20 cellular contexts compared by ENCODE assay signal in the genomic region with DNA sequence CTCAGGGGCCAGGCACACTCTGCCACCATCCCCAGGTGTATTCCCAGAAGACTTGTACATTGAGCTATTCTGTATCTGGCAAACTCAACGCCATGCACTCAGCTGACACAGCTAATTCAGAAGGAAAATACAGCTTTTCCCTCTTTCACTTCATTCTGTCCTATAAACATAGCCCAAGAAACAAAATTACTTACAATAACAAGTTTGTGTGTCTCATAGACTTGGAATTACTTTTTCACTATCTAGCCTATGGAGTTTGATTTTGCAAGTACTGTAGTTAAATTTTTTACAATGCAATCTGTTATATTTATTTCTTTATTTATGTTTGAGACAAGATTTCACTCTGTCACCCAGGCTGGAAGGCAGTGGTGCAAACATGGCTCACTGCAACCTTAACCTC.
DNase-seq lines count a peak whose midpoint lies in the region; ATAC-seq and TF ChIP-seq lines count a peak whose summit lies in the region.
"Had no signal": no experiment of that assay in that cellular context is flagged by ENCODE, and none has a peak within 500 bp of the region (broad histone marks: within the 10 kb centered on the region; RNA-seq: fewer than 3 reads in every experiment).

No MANE protein-coding gene starts in this region.

- H3K4me3 ChIP-seq in ACC112 (ENCODE audit: low read depth, low read length): no peak overlapping the region
- H3K4me3 ChIP-seq in endodermal cell (ENCODE audit: low read length): no peak overlapping the region
- H3K4me3 ChIP-seq in osteoblast (ENCODE audit: insufficient read depth, low read length): no peak overlapping the region
- H3K4me3 ChIP-seq: BLaER1 treated with 17β-estradiol and CSF1 and Interleukin-3, amounts not matched to agents 10 nM and 100 nM; SK-N-MC had no signal

- no peak overlapping the region for H3K4me2 ChIP-seq in osteoblast (ENCODE audit: insufficient read depth, low read length)
- H3K4me2 ChIP-seq: KMS-11 had no signal

- ATAC-seq in HG03039 (IDR thresholded peaks at IDR 0.05; ENCODE audit: unreplicated experiment) (no peak), GM21526 (IDR thresholded peaks at IDR 0.05; ENCODE audit: low FRiP score, unreplicated experiment) (no peak)
- ATAC-seq: CD8-positive, alpha-beta T cell had no signal

- H3K27ac ChIP-seq in ACC112 (ENCODE audit: low read depth, low read length) (no peak overlapping the region), endodermal cell (ENCODE audit: low read depth, low read length) (no peak overlapping the region), osteoblast (ENCODE audit: low read depth, low read length) (no peak overlapping the region)
- H3K27ac ChIP-seq: BLaER1 treated with 17β-estradiol and CSF1 and Interleukin-3, amounts not matched to agents 10 nM and 100 nM; KMS-11; SK-N-MC had no signal

- no peaks in the 10 kb centered on the region for H3K36me3 Mint-ChIP-seq in HFFc6 (ENCODE audit: low read depth)
- no peaks in the 10 kb centered on the region for H3K36me3 Mint-ChIP-seq in endodermal cell (ENCODE audit: low read depth)
- H3K36me3 Mint-ChIP-seq: CD8-positive, alpha-beta T cell had no signal

- H3K27me3 Mint-ChIP-seq in HFFc6 (ENCODE audit: insufficient read depth) (no peaks in the 10 kb centered on the region; the same call in 1 of the 2 replicates), endodermal cell (ENCODE audit: insufficient read depth) (no peaks in the 10 kb centered on the region)

- H3K27ac Mint-ChIP-seq in HFFc6: peak overlapping the region; percentile 71
- H3K27ac Mint-ChIP-seq in endodermal cell: peak overlapping the region; percentile 61
- H3K27ac Mint-ChIP-seq: CD8-positive, alpha-beta T cell had no signal

- no peaks in the 10 kb centered on the region for H4K20me1 ChIP-seq in osteoblast (ENCODE audit: insufficient read depth, low read length)
- H4K20me1 ChIP-seq: BLaER1 treated with 17β-estradiol and CSF1 and Interleukin-3, amounts not matched to agents 10 nM and 100 nM had no signal

- no peaks in the 10 kb centered on the region for H3K9me3 Mint-ChIP-seq in HFFc6
- H3K9me3 Mint-ChIP-seq in endodermal cell: no peaks in the 10 kb centered on the region
- H3K9me3 Mint-ChIP-seq: CD8-positive, alpha-beta T cell had no signal

- no peaks in the 10 kb centered on the region for H3K9me3 ChIP-seq in endodermal cell (ENCODE audit: control insufficient read depth, low read length)
- H3K9me3 ChIP-seq in osteoblast (ENCODE audit: low read depth, low read length): no peaks in the 10 kb centered on the region

- 79 to 83% methylated on average over 1 of the region's 1 CpG for WGBS in endodermal cell (ENCODE audit: insufficient coverage in 1 of 2, insufficient read length in 1 of 2), 2 experiments

- DNase-seq in HFFc6: peak; percentile 31
- no peak for DNase-seq in endodermal cell
- peak; percentile 85 for DNase-seq in osteoblast (ENCODE audit: insufficient read length, low spot score, missing footprints)
- no peak for DNase-seq in inferior parietal cortex (ENCODE audit: extremely low spot score)
- DNase-seq: CD8-positive, alpha-beta T cell; DMS53; HCEC 1CT; MV-4-11; NCI-H187; NCI-H2107; NCI-H510A treated with DMSO at 0.1 percent for 48 hours; NCI-H774; OCI-M1; Right ventricle myocardium superior had no signal

- peaks cover 3% of the 10 kb centered on the region for H3K4me1 ChIP-seq in ACC112 (ENCODE audit: control insufficient read depth, insufficient read depth, low read length, unreplicated experiment)
- no peaks in the 10 kb centered on the region for H3K4me1 ChIP-seq in endodermal cell (ENCODE audit: control insufficient read depth, insufficient read depth, low read length)
- peaks cover 18% of the 10 kb centered on the region for H3K4me1 ChIP-seq in osteoblast (ENCODE audit: insufficient read depth, low read length)

- H3K4me1 Mint-ChIP-seq in HFFc6 (ENCODE audit: low read depth) (peaks cover 35% of the 10 kb centered on the region), endodermal cell (peaks cover 8% of the 10 kb centered on the region)

- no peak overlapping the region for H3K9ac ChIP-seq in endodermal cell (ENCODE audit: extremely low read depth, low read length, poor library complexity, severe bottlenecking)
- H3K9ac ChIP-seq: BLaER1 treated with 17β-estradiol and CSF1 and Interleukin-3, amounts not matched to agents 10 nM and 100 nM; KMS-11 had no signal

- H3K79me2 ChIP-seq in ACC112 (ENCODE audit: control insufficient read depth, insufficient read depth, low read length, unreplicated experiment): no peaks in the 10 kb centered on the region
- no peaks in the 10 kb centered on the region for H3K79me2 ChIP-seq in osteoblast (ENCODE audit: insufficient read depth, low read length)

- peak overlapping the region; percentile 14 for H2AFZ ChIP-seq in ACC112 (ENCODE audit: low read length, unreplicated experiment)
- no peak overlapping the region for H2AFZ ChIP-seq in osteoblast (ENCODE audit: low read length)

- H3K27me3 ChIP-seq in ACC112 (ENCODE audit: insufficient read depth, low read length): no peaks in the 10 kb centered on the region
- no peaks in the 10 kb centered on the region for H3K27me3 ChIP-seq in endodermal cell (ENCODE audit: control insufficient read depth, insufficient read depth, low read length, poor library complexity, severe bottlenecking)
- no peaks in the 10 kb centered on the region for H3K27me3 ChIP-seq in osteoblast (ENCODE audit: insufficient read depth, low read length)
- H3K27me3 ChIP-seq: BLaER1 treated with 17β-estradiol and CSF1 and Interleukin-3, amounts not matched to agents 10 nM and 100 nM had no signal

- TF ChIP-seq CTCF in HFFc6 (IDR thresholded peaks at IDR 0.05) (no peak), endodermal cell (conservative IDR thresholded peaks at IDR 0.05) (no peak), osteoblast (IDR thresholded peaks at IDR 0.05; ENCODE audit: extremely low read depth, low read depth, low read length) (no peak)

- H3K36me3 ChIP-seq in ACC112 (ENCODE audit: insufficient read depth, low read length): no peaks in the 10 kb centered on the region
- no peaks in the 10 kb centered on the region for H3K36me3 ChIP-seq in endodermal cell (ENCODE audit: control insufficient read depth, insufficient read depth, low read length)
- no peaks in the 10 kb centered on the region for H3K36me3 ChIP-seq in osteoblast (ENCODE audit: insufficient read depth, low read length)
- H3K36me3 ChIP-seq: BLaER1 treated with 17β-estradiol and CSF1 and Interleukin-3, amounts not matched to agents 10 nM and 100 nM had no signal

- H3K4me3 Mint-ChIP-seq in HFFc6: peak overlapping the region; percentile 26
- no peak overlapping the region for H3K4me3 Mint-ChIP-seq in endodermal cell
- H3K4me3 Mint-ChIP-seq: CD8-positive, alpha-beta T cell had no signal

Comparison
In these comparisons a context has a peak if more than half of its experiments do, and no peak if none do; other contexts are left out.
1. DNase-seq: peak in HFFc6 (single experiment) and osteoblast (single experiment); none in endodermal cell (single experiment) and inferior parietal cortex (single experiment).